ENCODE assay signal across 17 cellular contexts in genomic region chr4:40627540-40627939, GRCh38. TPM values are rescaled to one million over a fixed set of nuclear protein-coding genes. Genes with fewer than 3 reads are reported as not detected.
A peak's percentile ranks its signal among the peaks of the same experiment; 100 is the strongest.
DNase-seq lines count a peak whose midpoint lies in the region; ATAC-seq, FAIRE-seq and TF ChIP-seq lines count a peak whose summit lies in the region.
"Had no signal": no experiment of that assay in that cellular context is flagged by ENCODE, and none has a peak within 500 bp of the region (broad histone marks: within the 10 kb centered on the region; RNA-seq: fewer than 3 reads in every experiment).

No MANE protein-coding gene starts in this region.

- POLR2A ChIA-PET in T-cell (lab: Charles Lee): no interaction called here

- TF ChIP-seq CTCF in LNCaP clone FGC (IDR thresholded peaks at IDR 0.05; ENCODE audit: control insufficient read depth, extremely low read depth, insufficient read depth) (no peak), endodermal cell (conservative IDR thresholded peaks at IDR 0.05) (no peak), pancreas (IDR thresholded peaks at IDR 0.05) (no peak)

- no peaks in the 10 kb centered on the region for H3K9me3 ChIP-seq in endodermal cell (ENCODE audit: control insufficient read depth, low read length)
- no peaks in the 10 kb centered on the region for H3K9me3 ChIP-seq in pancreas

- peak overlapping the region; percentile 30 for H3K9ac ChIP-seq in endodermal cell (ENCODE audit: extremely low read depth, low read length, poor library complexity, severe bottlenecking)

- peak overlapping the region; percentile 79 for H3K4me3 ChIP-seq in LNCaP clone FGC (ENCODE audit: low read depth, low read length)
- H3K4me3 ChIP-seq in endodermal cell (ENCODE audit: low read length): peak overlapping the region; percentile 91
- H3K4me3 ChIP-seq in pancreas: peak overlapping the region in 3 of 4 donors; percentile 36 to 79 (median 53)
- H3K4me3 ChIP-seq: K562 had no signal

- FAIRE-seq in G401.6 (lab: Jason Lieb, UNC) (peak; percentile 82), pancreas (lab: Jason Lieb, UNC) (no peak)
- FAIRE-seq: astrocyte, K562 had no signal

- 81 to 86% methylated on average over 1 of the region's 1 CpG for WGBS in endodermal cell (ENCODE audit: insufficient coverage in 1 of 2, insufficient read length in 1 of 2), 2 experiments
- WGBS in pancreas, 2 donors: 9 to 23% methylated on average over 1 of the region's 1 CpG

- H3K36me3 ChIP-seq in endodermal cell (ENCODE audit: control insufficient read depth, insufficient read depth, low read length): no peaks in the 10 kb centered on the region
- no peaks in the 10 kb centered on the region for H3K36me3 ChIP-seq in pancreas

- no peak overlapping the region for H3K27ac Mint-ChIP-seq in endodermal cell
- H3K27ac Mint-ChIP-seq in T-cell: no peak overlapping the region
- H3K27ac Mint-ChIP-seq: B cell, immature natural killer cell had no signal

- no peak overlapping the region for H3K27ac ChIP-seq in endodermal cell (ENCODE audit: low read depth, low read length)
- H3K27ac ChIP-seq in pancreas: peak overlapping the region in 2 of 4 donors; percentile 99

- CTCF ChIA-PET in T-cell (lab: Charles Lee): no interaction called here

- H3K36me3 Mint-ChIP-seq in endodermal cell (ENCODE audit: low read depth) (peaks cover 5% of the 10 kb centered on the region), T-cell (no peaks in the 10 kb centered on the region)

- H3K4me1 ChIP-seq in endodermal cell (ENCODE audit: control insufficient read depth, insufficient read depth, low read length): peaks cover 11% of the 10 kb centered on the region
- peaks cover 5 to 33% (median 11%) of the 10 kb centered on the region in 3 donors for H3K4me1 ChIP-seq in pancreas

- ATAC-seq in pancreas (no peak), T-cell (replicated peaks in 1 of 4) (no peak), HG03039 (IDR thresholded peaks at IDR 0.05; ENCODE audit: unreplicated experiment) (no peak)
- ATAC-seq: K562 had no signal

- H3K27me3 ChIP-seq in endodermal cell (ENCODE audit: control insufficient read depth, insufficient read depth, low read length, poor library complexity, severe bottlenecking) (no peaks in the 10 kb centered on the region), pancreas (no peaks in the 10 kb centered on the region)

- intact Hi-C loops in pancreas (cut with DNase I): no loop called here

- DNase-seq in LNCaP clone FGC (ENCODE audit: low read depth) (no peak), endodermal cell (no peak), pancreas (no peak), T-cell (no peak), HuH-7 (ENCODE audit: low spot score) (no peak), inferior parietal cortex (ENCODE audit: extremely low spot score) (no peak)
- DNase-seq: activated CD4-positive, alpha-beta T cell treated with anti-CD3 and anti-CD28 coated beads, Interleukin-2, amount 50 U/mL, for 48 hours; immature natural killer cell; NCI-H1436; NCI-H510A treated with DMSO at 0.1 percent for 48 hours; stimulated activated CD4-positive, alpha-beta T cell treated with anti-CD3 and anti-CD28 coated beads, Interleukin-1b, Interleukin-23, amount 100 ng/mL, for 48 hours; T-helper 9 cell had no signal

- H3K4me1 Mint-ChIP-seq in endodermal cell (peaks cover 51% of the 10 kb centered on the region), T-cell (peaks cover 16 to 29% (median 19%) of the 10 kb centered on the region in 3 donors)

- H3K27me3 Mint-ChIP-seq in endodermal cell (ENCODE audit: insufficient read depth) (no peaks in the 10 kb centered on the region), T-cell (peaks cover 3 to 42% of the 10 kb centered on the region in 2 donors)

- H3K9me3 Mint-ChIP-seq in endodermal cell: no peaks in the 10 kb centered on the region
- no peaks in the 10 kb centered on the region for H3K9me3 Mint-ChIP-seq in T-cell

- peak overlapping the region; percentile 93 for H3K4me3 Mint-ChIP-seq in endodermal cell
- H3K4me3 Mint-ChIP-seq in T-cell: no peak overlapping the region
- H3K4me3 Mint-ChIP-seq: immature natural killer cell had no signal

RNA-seq across cellular contexts. Expression of gene RBM47, which starts 2.1 kb away (rescaled TPM):
- 10 to 100 TPM; 71.7 to 90.6 TPM for total RNA-seq in endodermal cell
- polyA plus RNA-seq in endodermal cell (2013, experiment 1 of 2): 9.9 TPM
- 8.1 TPM for polyA plus RNA-seq in endodermal cell (2013, experiment 2 of 2)
- total RNA-seq in pancreas: 10 to 100 TPM; 25.7 to 59.6 (median 41.6) TPM
- polyA plus RNA-seq in pancreas: 10 to 100 TPM; 12.3 to 18.0 TPM
- total RNA-seq in T-cell: 1 to 10 TPM in 1 of 5 donors, under 1 TPM in 4; 0.19 to 1.3 (median 0.79) TPM

Comparison
In these comparisons a context has a peak if more than half of its experiments do, and no peak if none do; other contexts are left out.
1. RNA of gene RBM47, which starts 2.1 kb away (total RNA-seq): 71.7 to 90.6 TPM in endodermal cell and 25.7 to 59.6 TPM in pancreas; 0.19 to 1.3 TPM in T-cell; every median in the first group is over 10 times any median in the second.
2. Peak in every context shown above with its lines, with median percentiles within 50 percentile points of each other: H3K4me3 ChIP-seq.